In genomic region chr1:160548960-160549664, GRCh38 we compare ENCODE assay signal across 10 cellular contexts. TPM values are rescaled to one million over a fixed set of nuclear protein-coding genes. Genes with fewer than 3 reads are reported as not detected.
DNase-seq lines count a peak whose midpoint lies in the region; ATAC-seq lines count a peak whose summit lies in the region.
"Had no signal": no experiment of that assay in that cellular context is flagged by ENCODE, and none has a peak within 500 bp of the region (broad histone marks: within the 10 kb centered on the region; RNA-seq: fewer than 3 reads in every experiment).

No MANE protein-coding gene starts in this region.

- no peak for DNase-seq in T-helper 2 cell treated with Interferon-gamma antibody and Interleukin-4, amounts not matched to agents 5 μg/mL and 100 μg/mL, for 36 hours (ENCODE audit: low spot score)
- no peak for DNase-seq in T-helper 2 cell
- peak; percentile 81 for DNase-seq in OCI-M1 (lab: John Stamatoyannopoulos, UW)
- no peak for DNase-seq in SK-N-DZ (ENCODE audit: low spot score)
- DNase-seq in activated naive CD4-positive, alpha-beta T cell treated with anti-CD3 and anti-CD28 coated beads, Interleukin-2, amount 50 U/mL, for 72 hours (ENCODE audit: low spot score in 2 of 2) = no peak
- DNase-seq: hypothalamus had no signal

- H3K36me3 Mint-ChIP-seq in T-helper 2 cell treated with Interferon-gamma antibody and Interleukin-4, amounts not matched to agents 5 μg/mL and 100 μg/mL, for 36 hours (ENCODE audit: low read depth) = peaks cover 70% of the 10 kb centered on the region
- peaks cover 70% of the 10 kb centered on the region for H3K36me3 Mint-ChIP-seq in stimulated activated memory B cell treated with anti-CD40 and anti-IgM and Interleukin-4, amounts not matched to agents 10 μg/mL and 1 μg/mL and 100 μg/mL, for 72 hours
- peaks cover 26 to 37% of the 10 kb centered on the region in 2 donors for H3K36me3 Mint-ChIP-seq in activated naive CD4-positive, alpha-beta T cell treated with anti-CD3 and anti-CD28 coated beads, Interleukin-2, amount 50 U/mL, for 72 hours

- H3K27me3 Mint-ChIP-seq in T-helper 2 cell treated with Interferon-gamma antibody and Interleukin-4, amounts not matched to agents 5 μg/mL and 100 μg/mL, for 36 hours (ENCODE audit: low read depth) = no peaks in the 10 kb centered on the region
- H3K27me3 Mint-ChIP-seq in stimulated activated memory B cell treated with anti-CD40 and anti-IgM and Interleukin-4, amounts not matched to agents 10 μg/mL and 1 μg/mL and 100 μg/mL, for 72 hours = no peaks in the 10 kb centered on the region

- peak; percentile 53 for ATAC-seq in HG02798 (IDR thresholded peaks at IDR 0.05; ENCODE audit: poor library complexity, unreplicated experiment)
- peak; percentile 85 for ATAC-seq in stimulated activated memory B cell treated with anti-CD40 and anti-IgM and Interleukin-4, amounts not matched to agents 10 μg/mL and 1 μg/mL and 100 μg/mL, for 72 hours
- no peak for ATAC-seq in HG03565 (IDR thresholded peaks at IDR 0.05; ENCODE audit: unreplicated experiment)
- ATAC-seq in activated naive CD4-positive, alpha-beta T cell treated with anti-CD3 and anti-CD28 coated beads, Interleukin-2, amount 50 U/mL, for 72 hours = no peak

- H3K9me3 Mint-ChIP-seq in T-helper 2 cell treated with Interferon-gamma antibody and Interleukin-4, amounts not matched to agents 5 μg/mL and 100 μg/mL, for 36 hours = no peaks in the 10 kb centered on the region
- peaks cover 3% of the 10 kb centered on the region for H3K9me3 Mint-ChIP-seq in stimulated activated memory B cell treated with anti-CD40 and anti-IgM and Interleukin-4, amounts not matched to agents 10 μg/mL and 1 μg/mL and 100 μg/mL, for 72 hours
- H3K9me3 Mint-ChIP-seq in activated naive CD4-positive, alpha-beta T cell treated with anti-CD3 and anti-CD28 coated beads, Interleukin-2, amount 50 U/mL, for 72 hours = no peaks in the 10 kb centered on the region

- H3K4me1 Mint-ChIP-seq in T-helper 2 cell treated with Interferon-gamma antibody and Interleukin-4, amounts not matched to agents 5 μg/mL and 100 μg/mL, for 36 hours (ENCODE audit: low read depth) = peaks cover 11% of the 10 kb centered on the region
- peaks cover 92% of the 10 kb centered on the region for H3K4me1 Mint-ChIP-seq in stimulated activated memory B cell treated with anti-CD40 and anti-IgM and Interleukin-4, amounts not matched to agents 10 μg/mL and 1 μg/mL and 100 μg/mL, for 72 hours

- H3K27ac Mint-ChIP-seq in T-helper 2 cell treated with Interferon-gamma antibody and Interleukin-4, amounts not matched to agents 5 μg/mL and 100 μg/mL, for 36 hours = peak overlapping the region; percentile 3
- H3K27ac Mint-ChIP-seq in stimulated activated memory B cell treated with anti-CD40 and anti-IgM and Interleukin-4, amounts not matched to agents 10 μg/mL and 1 μg/mL and 100 μg/mL, for 72 hours = peak overlapping the region; percentile 83
- H3K27ac Mint-ChIP-seq in activated naive CD4-positive, alpha-beta T cell treated with anti-CD3 and anti-CD28 coated beads, Interleukin-2, amount 50 U/mL, for 72 hours = peak overlapping the region in 1 of 2 donors; percentile 39

- H3K4me3 Mint-ChIP-seq in T-helper 2 cell treated with Interferon-gamma antibody and Interleukin-4, amounts not matched to agents 5 μg/mL and 100 μg/mL, for 36 hours = no peak overlapping the region
- H3K4me3 Mint-ChIP-seq in stimulated activated memory B cell treated with anti-CD40 and anti-IgM and Interleukin-4, amounts not matched to agents 10 μg/mL and 1 μg/mL and 100 μg/mL, for 72 hours = peak overlapping the region; percentile 13

RNA-seq across cellular contexts. Expression of gene SLAMF6, which starts 26.1 kb away (rescaled TPM):
- not detected in 2 replicates for polyA plus RNA-seq in SK-N-DZ (2014; cell fraction: cytosol; rRNA removed)
- polyA plus RNA-seq in SK-N-DZ (2014; cell fraction: nucleus; rRNA removed) = not detected in 2 replicates
- 10 to 100 TPM; 48.3 to 55.2 TPM for total RNA-seq in activated naive CD4-positive, alpha-beta T cell treated with anti-CD3 and anti-CD28 coated beads, Interleukin-2, amount 50 U/mL, for 72 hours
- polyA plus RNA-seq: neural cell had no signal

RNA-seq across cellular contexts. Expression of gene CD84, which starts 30.2 kb away (rescaled TPM):
- not detected in 2 replicates for polyA plus RNA-seq in SK-N-DZ (2014; cell fraction: cytosol; rRNA removed)
- polyA plus RNA-seq in SK-N-DZ (2014; cell fraction: nucleus; rRNA removed) = not detected in 2 replicates
- total RNA-seq in activated naive CD4-positive, alpha-beta T cell treated with anti-CD3 and anti-CD28 coated beads, Interleukin-2, amount 50 U/mL, for 72 hours = 10 to 100 TPM; 14.9 to 37.0 TPM
- polyA plus RNA-seq: neural cell had no signal

Comparison
In these comparisons a context has a peak if more than half of its experiments do, and no peak if none do; other contexts are left out.
1. ATAC-seq: peak in HG02798 (single experiment) and stimulated activated memory B cell treated with anti-CD40 and anti-IgM and Interleukin-4, amounts not matched to agents 10 μg/mL and 1 μg/mL and 100 μg/mL, for 72 hours (single experiment); none in HG03565 (single experiment) and activated naive CD4-positive, alpha-beta T cell treated with anti-CD3 and anti-CD28 coated beads, Interleukin-2, amount 50 U/mL, for 72 hours (0 of 2).